In genomic region chr2:15782769-15783294, GRCh38 we compare ENCODE assay signal across 31 cellular contexts.
"Had no signal": no experiment of that assay in that cellular context is flagged by ENCODE, and none has a peak within 500 bp of the region (broad histone marks: within the 10 kb centered on the region; RNA-seq: fewer than 3 reads in every experiment).

No MANE protein-coding gene starts in this region.

- H3K9me3 ChIP-seq: adrenal gland, body of pancreas, colonic mucosa, esophagus squamous epithelium, heart left ventricle had no signal

- ATAC-seq: activated CD4-positive, CD25-positive, alpha-beta regulatory T cell treated with anti-CD3 and anti-CD28 coated beads, Interleukin-2, amount 50 U/mL, for 24 hours; activated CD8-positive, alpha-beta T cell treated with anti-CD3 and anti-CD28 coated beads for 36 hours; activated naive CD8-positive, alpha-beta T cell treated with anti-CD3 and anti-CD28 coated beads, Interleukin-2, amount 50 U/mL, for 24 hours; activated T-cell treated with anti-CD3 and anti-CD28 coated beads, Interleukin-2, amount 50 U/mL, for 4 hours; activated T-helper 17 cell treated with anti-CD3 and anti-CD28 coated beads, Interleukin-2, amount 50 U/mL, for 72 hours; body of pancreas; heart left ventricle had no signal

- FAIRE-seq: endometrium, endothelial cell of umbilical vein, frontal cortex, TTC549 had no signal

- H3K4me3 ChIP-seq: adrenal gland, body of pancreas, cardiac muscle cell, colonic mucosa, esophagus squamous epithelium, heart left ventricle had no signal

- H3K4me1 ChIP-seq: adrenal gland, body of pancreas, colonic mucosa, esophagus squamous epithelium, heart left ventricle had no signal

- DNase-seq: activated B cell treated with CpG ODN at 0.5 μM for 24 hours; activated CD4-positive, alpha-beta T cell treated with anti-CD3 and anti-CD28 coated beads for 48 hours; activated CD4-positive, alpha-beta T cell treated with anti-CD3 and anti-CD28 coated beads, Interleukin-2, amount 50 U/mL, for 1 hour; activated CD4-positive, alpha-beta T cell treated with anti-CD3 and anti-CD28 coated beads, Interleukin-2, amount 50 U/mL, for 48 hours; activated CD8-positive, alpha-beta memory T cell treated with anti-CD3 and anti-CD28 coated beads for 24 hours; activated CD8-positive, alpha-beta T cell treated with anti-CD3 and anti-CD28 coated beads for 36 hours; activated effector memory CD4-positive, alpha-beta T cell treated with Interleukin-2 at 50 U/mL for 16 hours; activated naive CD4-positive, alpha-beta T cell treated with anti-CD3 and anti-CD28 coated beads for 36 hours; activated naive CD8-positive, alpha-beta T cell treated with anti-CD3 and anti-CD28 coated beads for 36 hours; activated naive CD8-positive, alpha-beta T cell treated with anti-CD3 and anti-CD28 coated beads, Interleukin-2, amount 50 U/mL, for 24 hours; activated T-cell treated with anti-CD3 and anti-CD28 coated beads, Interleukin-2, amount 50 U/mL, for 4 hours; adrenal gland; amygdala; body of pancreas; central memory CD4-positive, alpha-beta T cell; cerebellar nuclear complex; colonic mucosa; effector CD8-positive, alpha-beta T cell; esophagus squamous epithelium; glutamatergic neuron; heart left ventricle; T-helper 9 cell; WERI-Rb-1 had no signal

- H3K36me3 ChIP-seq: adrenal gland, cardiac muscle cell, colonic mucosa, esophagus squamous epithelium, heart left ventricle, WERI-Rb-1 had no signal

- H3K27ac ChIP-seq: adrenal gland, body of pancreas, cardiac muscle cell, colonic mucosa, epithelial cell of prostate, esophagus squamous epithelium, heart left ventricle, WERI-Rb-1 had no signal

- H3K27me3 ChIP-seq: body of pancreas, cardiac muscle cell, colonic mucosa had no signal
